ENCODE assay signal across 27 cellular contexts in genomic region chr2:75719616-75720015, GRCh38.
"Had no signal": no experiment of that assay in that cellular context is flagged by ENCODE, and none has a peak within 500 bp of the region (broad histone marks: within the 10 kb centered on the region; RNA-seq: fewer than 3 reads in every experiment).

No MANE protein-coding gene starts in this region.

- ATAC-seq: stimulated activated effector memory CD8-positive, alpha-beta T cell treated with anti-CD3 and anti-CD28 coated beads, Interleukin-12 subunit alpha, Interleukin-12 subunit beta, amount 100 ng/mL, for 72 hours; stimulated activated memory B cell treated with anti-CD40 and anti-IgM and Interleukin-4, amounts not matched to agents 10 μg/mL and 1 μg/mL and 100 μg/mL, for 72 hours; stimulated activated naive B cell treated with anti-CD40 and anti-IgM and Interleukin-4, amounts not matched to agents 10 μg/mL and 1 μg/mL and 100 μg/mL, for 72 hours; stimulated activated naive CD8-positive, alpha-beta T cell treated with anti-CD3 and anti-CD28 coated beads, Interleukin-15, amount 100 ng/mL, for 72 hours; stimulated activated naive CD8-positive, alpha-beta T cell treated with anti-CD3 and anti-CD28 coated beads, Interleukin-15, Interleukin-2, amounts not matched to agents 100 U/mL and 50 U/mL, for 24 hours; upper lobe of right lung had no signal

- H3K4me1 ChIP-seq: stomach, suprapubic skin, testis, thyroid gland, tibial artery, tibial nerve, transverse colon, upper lobe of left lung, upper lobe of right lung, uterus, vagina had no signal

- H3K4me3 ChIP-seq: stomach, suprapubic skin, testis, thoracic aorta, thyroid gland, tibial artery, tibial nerve, transverse colon, upper lobe of left lung, upper lobe of right lung, uterus, vagina had no signal

- H3K27me3 ChIP-seq: testis, thyroid gland, tibial nerve, transverse colon, upper lobe of left lung, upper lobe of right lung, uterus, vagina had no signal

- H3K9me3 ChIP-seq: stomach, suprapubic skin, testis, thoracic aorta, thyroid gland, upper lobe of left lung, upper lobe of right lung, uterus, vagina had no signal

- H3K27ac ChIP-seq: stomach, suprapubic skin, testis, thoracic aorta, thyroid gland, tibial artery, tibial nerve, transverse colon, upper lobe of left lung, upper lobe of right lung, uterus, vagina had no signal

- DNase-seq: stimulated activated CD4-positive, alpha-beta T cell treated with anti-CD3 and anti-CD28 coated beads, Interleukin-2, amount 100 ng/mL, for 48 hours; stimulated activated CD4-positive, alpha-beta T cell treated with anti-CD3 and anti-CD28 coated beads, Interleukin-4, amount 100 ng/mL, for 1 hour; stimulated activated CD4-positive, alpha-beta T cell treated with anti-CD3 and anti-CD28 coated beads, Interleukin-4, amount 100 ng/mL, for 24 hours; stimulated activated CD4-positive, alpha-beta T cell treated with anti-CD3 and anti-CD28 coated beads, Interleukin-4, amount 100 ng/mL, for 4 hours; stimulated activated CD8-positive, alpha-beta memory T cell treated with anti-CD3 and anti-CD28 coated beads, Interleukin-4, amount 100 ng/mL, for 48 hours; stimulated activated naive B cell treated with anti-CD40 and anti-IgM and Interleukin-4, amounts not matched to agents 10 μg/mL and 1 μg/mL and 100 μg/mL, for 72 hours; stimulated activated naive CD4-positive, alpha-beta T cell; stimulated activated naive CD4-positive, alpha-beta T cell treated with Interleukin-2 at 50 U/mL for 16 hours; stimulated activated naive CD8-positive, alpha-beta T cell treated with anti-CD3 and anti-CD28 coated beads, Interleukin-15, amount 100 ng/mL, for 72 hours; stimulated activated naive CD8-positive, alpha-beta T cell treated with anti-CD3 and anti-CD28 coated beads, Interleukin-15, Interleukin-2, amounts not matched to agents 100 U/mL and 50 U/mL, for 24 hours; stomach; substantia nigra; testis; thyroid gland; tibial artery; transverse colon; trophoblast cell; upper lobe of left lung; upper lobe of right lung; uterus had no signal

- FAIRE-seq: urothelium cell line had no signal

- H3K36me3 ChIP-seq: stomach, suprapubic skin, thoracic aorta, thyroid gland, tibial artery, tibial nerve, transverse colon, upper lobe of left lung, upper lobe of right lung, uterus, vagina had no signal
